29 cellular contexts compared by ENCODE assay signal in the genomic region with DNA sequence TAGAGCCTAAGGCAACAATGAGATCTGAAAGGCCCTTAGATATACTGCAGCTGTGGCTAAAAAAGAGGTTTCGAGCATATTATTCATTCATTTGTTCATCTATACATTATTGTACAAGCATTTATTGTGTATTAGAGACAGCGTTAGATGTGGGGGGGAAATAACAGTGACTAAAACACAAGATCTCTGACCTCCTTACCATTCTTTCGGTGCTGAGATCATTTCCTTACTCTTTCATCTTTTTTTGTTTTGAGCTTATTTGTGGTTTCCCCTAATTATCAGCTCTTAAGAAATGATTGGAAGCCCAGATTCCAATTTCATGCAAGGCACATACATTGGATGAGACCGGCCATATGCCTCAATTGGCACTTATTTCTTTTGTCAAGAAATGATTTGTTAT.
"Had no signal": no experiment of that assay in that cellular context is flagged by ENCODE, and none has a peak within 500 bp of the region (broad histone marks: within the 10 kb centered on the region; RNA-seq: fewer than 3 reads in every experiment).

No MANE protein-coding gene starts in this region.

- H3K9me3 ChIP-seq: esophagus squamous epithelium, heart right ventricle, pancreas, prostate gland, right atrium auricular region, thoracic aorta had no signal

- H3K27ac Mint-ChIP-seq: activated B cell treated with CpG ODN at 0.5 μM for 24 hours; activated CD8-positive, alpha-beta T cell treated with anti-CD3 and anti-CD28 coated beads for 36 hours; activated naive CD4-positive, alpha-beta T cell treated with anti-CD3 and anti-CD28 coated beads, Interleukin-2, amount 50 U/mL, for 72 hours; activated T-helper 2 cell treated with anti-CD3 and anti-CD28 coated beads, Interferon-gamma antibody, Interleukin-2, Interleukin-4, amounts not matched to agents 10 μg/mL and 5 μg/mL and 100 μg/mL, durations not matched to agents 14 hours and 24 hours and 36 hours; dendritic cell treated with granulocyte-macrophage colony-stimulating factor and Interleukin-4, amounts not matched to agents 40 ng/mL and 50 ng/mL, for 4 days; naive thymus-derived CD4-positive, alpha-beta T cell; T-helper 2 cell treated with Interferon-gamma antibody and Interleukin-4, amounts not matched to agents 5 μg/mL and 100 μg/mL, for 36 hours had no signal

- H3K4me3 ChIP-seq: esophagus squamous epithelium, heart right ventricle, pancreas, prostate gland, right atrium auricular region, thoracic aorta had no signal

- ATAC-seq: activated CD8-positive, alpha-beta T cell treated with anti-CD3 and anti-CD28 coated beads for 36 hours; activated naive CD4-positive, alpha-beta T cell treated with anti-CD3 and anti-CD28 coated beads, Interleukin-2, amount 50 U/mL, for 72 hours; activated T-cell treated with anti-CD3 and anti-CD28 coated beads, Interleukin-2, amount 50 U/mL, for 4 hours; naive thymus-derived CD4-positive, alpha-beta T cell; pancreas; stimulated activated naive CD8-positive, alpha-beta T cell treated with anti-CD3 and anti-CD28 coated beads, Interleukin-15, Interleukin-2, amounts not matched to agents 100 U/mL and 50 U/mL, for 24 hours had no signal

- H3K4me1 ChIP-seq: esophagus squamous epithelium, pancreas, prostate gland, right atrium auricular region had no signal

- FAIRE-seq: bronchial epithelial cell, pancreas, urothelium cell line had no signal

- H3K36me3 Mint-ChIP-seq: activated naive CD4-positive, alpha-beta T cell treated with anti-CD3 and anti-CD28 coated beads, Interleukin-2, amount 50 U/mL, for 72 hours; naive thymus-derived CD4-positive, alpha-beta T cell had no signal

- H3K27me3 Mint-ChIP-seq: activated B cell treated with CpG ODN at 0.5 μM for 24 hours had no signal

- H3K36me3 ChIP-seq: esophagus squamous epithelium, heart right ventricle, pancreas, prostate gland, right atrium auricular region, thoracic aorta had no signal

- H3K27me3 ChIP-seq: esophagus squamous epithelium, heart right ventricle, pancreas, right atrium auricular region had no signal

- DNase-seq: activated B cell treated with CpG ODN at 0.5 μM for 24 hours; activated CD4-positive, alpha-beta T cell treated with anti-CD3 and anti-CD28 coated beads, Interleukin-2, amount 50 U/mL, for 1 hour; activated CD8-positive, alpha-beta T cell treated with anti-CD3 and anti-CD28 coated beads for 36 hours; activated naive CD4-positive, alpha-beta T cell; activated T-cell treated with anti-CD3 and anti-CD28 coated beads, Interleukin-2, amount 50 U/mL, for 4 hours; effector CD4-positive, alpha-beta T cell; esophagus squamous epithelium; foreskin melanocyte; heart right ventricle; midbrain; naive thymus-derived CD4-positive, alpha-beta T cell; nucleus accumbens; pancreas; stimulated activated CD4-positive, alpha-beta T cell treated with anti-CD3 and anti-CD28 coated beads, Interleukin-15, amount 100 ng/mL, for 24 hours; stimulated activated CD4-positive, alpha-beta T cell treated with anti-CD3 and anti-CD28 coated beads, Interleukin-2, amount 100 ng/mL, for 24 hours; stimulated activated naive CD8-positive, alpha-beta T cell treated with anti-CD3 and anti-CD28 coated beads, Interleukin-15, Interleukin-2, amounts not matched to agents 100 U/mL and 50 U/mL, for 24 hours; trophoblast cell had no signal

- H3K4me1 Mint-ChIP-seq: activated B cell treated with CpG ODN at 0.5 μM for 24 hours; central memory CD8-positive, alpha-beta T cell; naive thymus-derived CD4-positive, alpha-beta T cell; neural crest cell had no signal

- H3K4me3 Mint-ChIP-seq: activated B cell treated with CpG ODN at 0.5 μM for 24 hours; activated CD8-positive, alpha-beta T cell treated with anti-CD3 and anti-CD28 coated beads for 36 hours; activated T-cell treated with anti-CD3 and anti-CD28 coated beads, Interleukin-2, amount 50 U/mL, for 4 hours; central memory CD8-positive, alpha-beta T cell; dendritic cell treated with granulocyte-macrophage colony-stimulating factor and Interleukin-4, amounts not matched to agents 40 ng/mL and 50 ng/mL, for 4 days; naive thymus-derived CD4-positive, alpha-beta T cell; neural crest cell; T-helper 2 cell treated with Interferon-gamma antibody and Interleukin-4, amounts not matched to agents 5 μg/mL and 100 μg/mL, for 36 hours had no signal

- H3K9me3 Mint-ChIP-seq: activated B cell treated with CpG ODN at 0.5 μM for 24 hours; activated CD8-positive, alpha-beta T cell treated with anti-CD3 and anti-CD28 coated beads for 36 hours; activated naive CD4-positive, alpha-beta T cell treated with anti-CD3 and anti-CD28 coated beads, Interleukin-2, amount 50 U/mL, for 72 hours; activated T-cell treated with anti-CD3 and anti-CD28 coated beads, Interleukin-2, amount 50 U/mL, for 4 hours; activated T-helper 2 cell treated with anti-CD3 and anti-CD28 coated beads, Interferon-gamma antibody, Interleukin-2, Interleukin-4, amounts not matched to agents 10 μg/mL and 5 μg/mL and 100 μg/mL, durations not matched to agents 14 hours and 24 hours and 36 hours; central memory CD8-positive, alpha-beta T cell; dendritic cell treated with granulocyte-macrophage colony-stimulating factor and Interleukin-4, amounts not matched to agents 40 ng/mL and 50 ng/mL, for 4 days; naive thymus-derived CD4-positive, alpha-beta T cell; T-helper 2 cell treated with Interferon-gamma antibody and Interleukin-4, amounts not matched to agents 5 μg/mL and 100 μg/mL, for 36 hours had no signal

- H3K27ac ChIP-seq: epithelial cell of prostate, esophagus squamous epithelium, heart right ventricle, pancreas, prostate gland, thoracic aorta had no signal
